8 cellular contexts compared by ENCODE assay signal in the genomic region with DNA sequence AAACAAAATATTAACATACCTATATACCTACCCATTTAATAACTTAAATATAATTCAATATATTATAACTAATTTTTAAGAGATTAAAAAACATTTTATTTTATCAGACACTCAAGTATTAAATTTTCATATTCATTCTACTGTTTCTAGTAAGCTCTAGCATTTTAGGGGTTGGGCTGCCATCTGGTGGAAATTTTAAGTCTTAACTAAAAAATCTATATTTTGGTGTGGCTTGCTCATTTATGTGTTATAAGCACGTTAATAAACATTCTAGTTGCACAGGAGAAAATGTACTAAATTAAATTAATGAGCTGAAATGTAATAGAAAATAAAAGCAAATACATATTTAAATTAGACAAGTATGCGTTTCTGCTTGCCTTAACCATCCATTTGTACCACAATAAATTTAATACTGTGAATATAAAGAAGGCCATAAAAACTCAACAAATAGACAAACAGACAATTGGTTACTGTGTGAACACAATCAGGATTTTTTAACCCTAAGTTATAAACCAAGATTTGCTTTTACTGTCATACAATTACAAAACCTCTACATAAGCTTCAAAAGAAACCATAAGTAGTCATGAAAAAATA.
DNase-seq lines count a peak whose midpoint lies in the region; ATAC-seq and TF ChIP-seq lines count a peak whose summit lies in the region.

No MANE protein-coding gene starts in this region.

- BruUV-seq in A673 (replicated peaks; lab: Mats Ljungman, UMichigan), result no TSS peak

- H3K4me3 Mint-ChIP-seq in progenitor cell of endocrine pancreas (ENCODE audit: low read depth), result no peak overlapping the region
- no peak overlapping the region for H3K4me3 Mint-ChIP-seq in naive thymus-derived CD8-positive, alpha-beta T cell

- H3K4me1 ChIP-seq in A673 (ENCODE audit: insufficient read depth, low read length, poor library complexity, severe bottlenecking), result no peaks in the 10 kb centered on the region
- no peaks in the 10 kb centered on the region for H3K4me1 ChIP-seq in NT2/D1 (ENCODE audit: insufficient read depth, insufficient read length)

- H3K9ac ChIP-seq in NT2/D1 (ENCODE audit: insufficient read length, low read depth), result no peak overlapping the region

- no peak for ATAC-seq in naive thymus-derived CD8-positive, alpha-beta T cell

- POLR2A ChIA-PET in A673 (lab: Charles Lee; ENCODE audit: low non-redundant PET), result no interaction called here
- POLR2A ChIA-PET in naive thymus-derived CD8-positive, alpha-beta T cell (lab: Charles Lee), result no interaction called here

- intact Hi-C loops in A673 (cut with micrococcal nuclease; ENCODE audit: unreplicated experiment), result no loop called here

- H3K27ac Mint-ChIP-seq in progenitor cell of endocrine pancreas, result no peak overlapping the region
- H3K27ac Mint-ChIP-seq in naive thymus-derived CD8-positive, alpha-beta T cell, result no peak overlapping the region

- no peaks in the 10 kb centered on the region for H3K27me3 Mint-ChIP-seq in progenitor cell of endocrine pancreas
- no peaks in the 10 kb centered on the region for H3K27me3 Mint-ChIP-seq in naive thymus-derived CD8-positive, alpha-beta T cell

- CTCF ChIA-PET in A673 (lab: Charles Lee), result interaction anchor here (1.0 kb wide), 1 partner anchor 422 kb away, joined by 3 read pairs; no protein-coding TSS in a partner anchor

- H3K36me3 Mint-ChIP-seq in progenitor cell of endocrine pancreas (ENCODE audit: insufficient read depth), result no peaks in the 10 kb centered on the region
- H3K36me3 Mint-ChIP-seq in naive thymus-derived CD8-positive, alpha-beta T cell, result no peaks in the 10 kb centered on the region

- peaks cover 1% of the 10 kb centered on the region for H3K4me1 Mint-ChIP-seq in progenitor cell of endocrine pancreas (ENCODE audit: low read depth)
- H3K4me1 Mint-ChIP-seq in naive thymus-derived CD8-positive, alpha-beta T cell, result no peaks in the 10 kb centered on the region

- no peak overlapping the region for H3K4me3 ChIP-seq in A673 (ENCODE audit: low read depth, low read length, poor library complexity, severe bottlenecking)
- no peak overlapping the region for H3K4me3 ChIP-seq in Jurkat, Clone E6-1 (ENCODE audit: low read length)
- no peak overlapping the region for H3K4me3 ChIP-seq in NT2/D1 (ENCODE audit: insufficient read length, low read depth)

- H3K9me3 Mint-ChIP-seq in progenitor cell of endocrine pancreas (ENCODE audit: low read depth), result peaks cover 3% of the 10 kb centered on the region
- H3K9me3 Mint-ChIP-seq in naive thymus-derived CD8-positive, alpha-beta T cell, result peaks cover 1 to 41% (median 4%) of the 10 kb centered on the region in 9 donors

- no peaks in the 10 kb centered on the region for H3K36me3 ChIP-seq in A673 (ENCODE audit: insufficient read depth, low read length, poor library complexity, severe bottlenecking)
- H3K36me3 ChIP-seq in NT2/D1 (ENCODE audit: insufficient read depth, insufficient read length, low read length), result no peaks in the 10 kb centered on the region

- peak; percentile 63 for DNase-seq in A673 (ENCODE audit: low spot score)
- peak; percentile 49 for DNase-seq in Jurkat, Clone E6-1 (ENCODE audit: low read depth, low spot score)
- peak; percentile 13 for DNase-seq in NT2/D1 (ENCODE audit: low read depth, low spot score)
- DNase-seq in dedifferentiated amniotic fluid mesenchymal stem cell (ENCODE audit: extremely low spot score), result peak; percentile 66
- DNase-seq in progenitor cell of endocrine pancreas (ENCODE audit: low spot score, unreplicated experiment), result no peak
- no peak for DNase-seq in activated CD8-positive, alpha-beta memory T cell treated with anti-CD3 and anti-CD28 coated beads, Interleukin-2, amount 50 U/mL, for 48 hours
- no peak for DNase-seq in naive thymus-derived CD8-positive, alpha-beta T cell
- no peak for DNase-seq in NCI-H2227 (lab: John Stamatoyannopoulos, UW; ENCODE audit: unreplicated experiment)

- H3K27ac ChIP-seq in A673 (ENCODE audit: low read depth, low read length, poor library complexity, severe bottlenecking), result no peak overlapping the region

- TF ChIP-seq CTCF in A673 (conservative IDR thresholded peaks at IDR 0.05; ENCODE audit: low read depth, low read length), result peak; percentile 55
- peak; percentile 85 for TF ChIP-seq CTCF in progenitor cell of endocrine pancreas (IDR thresholded peaks at IDR 0.05; ENCODE audit: unreplicated experiment)

- H3K27me3 ChIP-seq in A673 (replicated peaks; ENCODE audit: insufficient read depth, low read depth, low read length, poor library complexity) (no peaks in the 10 kb centered on the region), NT2/D1 (ENCODE audit: insufficient read depth, insufficient read length) (no peaks in the 10 kb centered on the region)

- no peaks in the 10 kb centered on the region for H3K9me3 ChIP-seq in A673 (ENCODE audit: low read depth, low read length, poor library complexity, severe bottlenecking)
- H3K9me3 ChIP-seq in NT2/D1 (ENCODE audit: insufficient read depth, low read length), result no peaks in the 10 kb centered on the region

Comparison
In these comparisons a context has a peak if more than half of its experiments do, and no peak if none do; other contexts are left out.
1. DNase-seq: peak in A673 (single experiment), Jurkat, Clone E6-1 (single experiment), NT2/D1 (single experiment) and dedifferentiated amniotic fluid mesenchymal stem cell (single experiment); none in progenitor cell of endocrine pancreas (single experiment), activated CD8-positive, alpha-beta memory T cell treated with anti-CD3 and anti-CD28 coated beads, Interleukin-2, amount 50 U/mL, for 48 hours (single experiment), naive thymus-derived CD8-positive, alpha-beta T cell (0 of 10) and NCI-H2227 (single experiment).